ENCODE assay signal across 14 cellular contexts in genomic region chr9:5882244-5883012, GRCh38. TPM values are rescaled to one million over a fixed set of nuclear protein-coding genes. Genes with fewer than 3 reads are reported as not detected.
"Had no signal": no experiment of that assay in that cellular context is flagged by ENCODE, and none has a peak within 500 bp of the region (broad histone marks: within the 10 kb centered on the region; RNA-seq: fewer than 3 reads in every experiment).

No MANE protein-coding gene starts in this region.

RNA-seq across cellular contexts. Expression of gene MLANA, which starts 8.3 kb away (rescaled TPM):
- total RNA-seq: stomach, subcutaneous adipose tissue, temporal lobe, testis, thoracic aorta, thyroid gland, tibial nerve, transverse colon, upper lobe of left lung, upper lobe of right lung, ureter, urinary bladder, uterus, vagina had no signal
- polyA plus RNA-seq: stomach, urinary bladder had no signal
